ENCODE assay signal across 1 cellular context in the genomic region with DNA sequence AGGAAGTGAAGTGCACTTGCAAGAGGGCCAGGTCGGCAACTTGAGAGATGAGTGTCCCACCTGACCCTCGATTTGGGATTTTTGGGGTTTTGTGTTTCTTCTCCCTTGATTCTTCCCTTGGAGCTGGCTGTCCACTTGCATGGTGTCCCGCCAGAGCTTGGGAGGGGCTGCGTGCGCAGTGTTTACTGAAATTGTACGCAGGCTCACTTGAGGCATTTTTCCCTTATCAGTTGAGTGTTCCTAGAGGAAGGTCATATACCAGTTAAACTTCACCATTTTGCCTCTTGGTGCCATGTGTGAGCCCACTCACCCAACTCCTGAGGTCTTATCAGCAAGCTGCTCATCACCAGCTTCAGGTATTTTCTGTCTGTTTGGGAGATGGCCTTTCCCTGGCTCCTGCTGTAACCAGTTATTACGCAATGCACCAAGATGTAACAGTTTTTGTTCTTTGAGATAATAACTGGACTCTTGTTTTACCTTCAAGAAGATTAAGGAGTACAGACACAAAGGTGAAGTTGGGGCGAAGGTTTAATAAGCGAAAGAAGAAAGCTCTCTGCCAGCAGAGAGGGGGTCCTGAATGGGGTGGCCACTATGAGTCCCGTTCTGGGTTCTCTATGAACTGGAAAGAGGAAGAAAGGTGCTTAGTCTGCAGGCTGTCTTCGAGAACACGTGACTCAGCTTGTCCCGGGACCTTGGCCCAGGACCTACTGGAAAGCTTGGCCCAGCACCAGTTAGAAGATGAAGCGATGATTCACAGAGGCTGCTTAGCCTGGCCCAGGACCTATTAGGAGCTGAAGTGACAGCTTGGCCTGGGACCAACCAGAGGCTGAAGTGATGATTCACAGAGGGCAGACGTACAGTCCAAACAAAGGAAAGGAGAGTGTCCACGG.
TF ChIP-seq lines count a peak whose summit lies in the region.

No MANE protein-coding gene starts in this region.

TF ChIP-seq in IMR-90, 13 proteins besides CTCF, POLR2A, EP300 and RAD21:
- TF ChIP-seq, protein P1, sequence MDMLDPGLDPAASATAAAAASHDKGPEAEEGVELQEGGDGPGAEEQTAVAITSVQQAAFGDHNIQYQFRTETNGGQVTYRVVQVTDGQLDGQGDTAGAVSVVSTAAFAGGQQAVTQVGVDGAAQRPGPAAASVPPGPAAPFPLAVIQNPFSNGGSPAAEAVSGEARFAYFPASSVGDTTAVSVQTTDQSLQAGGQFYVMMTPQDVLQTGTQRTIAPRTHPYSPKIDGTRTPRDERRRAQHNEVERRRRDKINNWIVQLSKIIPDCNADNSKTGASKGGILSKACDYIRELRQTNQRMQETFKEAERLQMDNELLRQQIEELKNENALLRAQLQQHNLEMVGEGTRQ (IDR thresholded peaks at IDR 0.05; ENCODE audit: low read depth, low read length): peak; percentile 93
- peak; percentile 79 for TF ChIP-seq FOS (IDR thresholded peaks at IDR 0.05; ENCODE audit: low read depth, low read length)
- TF ChIP-seq CEBPB (IDR thresholded peaks at IDR 0.05; ENCODE audit: low read depth, low read length): no peak; the same call in 1 of the 2 replicates
- peak; percentile 71 for TF ChIP-seq MAFK (IDR thresholded peaks at IDR 0.05; ENCODE audit: low read depth, low read length)
- peak; percentile 84; the same call in 1 of the 2 replicates for TF ChIP-seq BHLHE40 (IDR thresholded peaks at IDR 0.05; ENCODE audit: low read depth, low read length)
- 0 out of 2 replicates have a peak, but pooled peaks have one; percentile 7 for TF ChIP-seq MXI1 (IDR thresholded peaks at IDR 0.05; ENCODE audit: borderline replicate concordance, low read depth, low read length)
TF ChIP-seq in IMR-90: peak in this region for 5.
